In genomic region chr3:107431048-107431297, GRCh38 we compare ENCODE assay signal across 8 cellular contexts. TPM values are rescaled to one million over a fixed set of nuclear protein-coding genes. Genes with fewer than 3 reads are reported as not detected.
DNase-seq lines count a peak whose midpoint lies in the region; FAIRE-seq and TF ChIP-seq lines count a peak whose summit lies in the region.

No MANE protein-coding gene starts in this region.

- H4K91ac ChIP-seq in H9 (ENCODE audit: insufficient read length, low read depth, low read length), result no peak overlapping the region

- H3K4me3 Mint-ChIP-seq in H9 (peak overlapping the region; percentile 82 to 89), brain (peak overlapping the region; percentile 75 to 96 (median 80))

- intact Hi-C loops in kidney (cut with DNase I), result no loop called here

- H3K18ac ChIP-seq in H9 (ENCODE audit: insufficient read length, low read depth, low read length), result peak overlapping the region; percentile 66

- no peak for TF ChIP-seq CTCF in GM12864 (IDR thresholded peaks at IDR 0.05; ENCODE audit: low read depth, low read length, missing control alignments)
- no peak for TF ChIP-seq CTCF in H9 (conservative IDR thresholded peaks at IDR 0.05)
- no peak for TF ChIP-seq CTCF in brain (conservative IDR thresholded peaks at IDR 0.05)
- no peak for TF ChIP-seq CTCF in kidney (IDR thresholded peaks at IDR 0.05; ENCODE audit: borderline replicate concordance, extremely low read depth, insufficient read depth)

- no peak overlapping the region for H2AFZ ChIP-seq in H9 (ENCODE audit: low read length)

- H3T11ph ChIP-seq in H9 (ENCODE audit: low read length), result no peak overlapping the region

- H3K9me3 Mint-ChIP-seq in H9 (no peaks in the 10 kb centered on the region), brain (peaks cover 0 to 5% (median 0%) of the 10 kb centered on the region in 5 experiments)

- H3K36me3 Mint-ChIP-seq in H9 (ENCODE audit: insufficient read depth in 1 of 3, low read depth in 3 of 3), result no peaks in the 10 kb centered on the region
- H3K36me3 Mint-ChIP-seq in brain, result no peaks in the 10 kb centered on the region

- H3K4me3 ChIP-seq in GM12864 (ENCODE audit: low read depth, low read length), result peak overlapping the region; percentile 68
- H3K4me3 ChIP-seq in kidney (ENCODE audit: low read length in 2 of 2), result peak overlapping the region; percentile 56 to 79

- no peak overlapping the region for H3K23ac ChIP-seq in H9 (ENCODE audit: insufficient read length, low read depth, low read length)

- no peak overlapping the region for H2BK12ac ChIP-seq in H9 (ENCODE audit: insufficient read length, low read depth, low read length)

- H3K4me1 Mint-ChIP-seq in H9, result peaks cover 15 to 16% of the 10 kb centered on the region in 2 experiments
- peaks cover 36% of the 10 kb centered on the region for H3K4me1 Mint-ChIP-seq in brain

- peak overlapping the region; percentile 98 for H3K4me2 ChIP-seq in H9 (ENCODE audit: insufficient read depth, insufficient read length, low read length)

- H3K14ac ChIP-seq in H9 (ENCODE audit: insufficient read depth, low read length), result peak overlapping the region; percentile 49

- H3K36me3 ChIP-seq in kidney (ENCODE audit: control insufficient read depth in 1 of 2, insufficient read depth in 2 of 2, low read length in 2 of 2), result no peaks in the 10 kb centered on the region

- H3K9me3 ChIP-seq in H9 (ENCODE audit: control insufficient read depth, low read depth, low read length) (no peaks in the 10 kb centered on the region), kidney (ENCODE audit: control insufficient read depth in 1 of 2, low read length in 2 of 2) (no peaks in the 10 kb centered on the region)

- H3K27ac ChIP-seq in H9 (ENCODE audit: insufficient read length, low read depth, low read length), result no peak overlapping the region
- H3K27ac ChIP-seq in kidney (ENCODE audit: low read depth in 2 of 2, low read length in 2 of 2), result peak overlapping the region; percentile 78 to 97

- DNase-seq in GM12864 (ENCODE audit: low read depth) (no peak), H9 (no peak), NCI-H69 (lab: John Stamatoyannopoulos, UW) (peak; percentile 25), kidney (no peak), NCI-H446 (lab: John Stamatoyannopoulos, UW) (no peak), NCI-H128 (lab: John Stamatoyannopoulos, UW; ENCODE audit: unreplicated experiment) (no peak)
- peak; percentile 25 to 34 for DNase-seq in stimulated activated CD4-positive, alpha-beta T cell treated with anti-CD3 and anti-CD28 coated beads, Interleukin-2, amount 100 ng/mL, for 48 hours

- H3K27me3 ChIP-seq in H9 (ENCODE audit: insufficient read depth, low read length), result peaks cover 8% of the 10 kb centered on the region; the same call in 1 of the 2 replicates

- H3K56ac ChIP-seq in H9 (ENCODE audit: insufficient read length, low read depth, low read length), result no peak overlapping the region

- H3K27me3 Mint-ChIP-seq in H9 (ENCODE audit: low read depth), result peaks cover 36% of the 10 kb centered on the region
- H3K27me3 Mint-ChIP-seq in brain, result peaks cover 17% of the 10 kb centered on the region

- H2BK5ac ChIP-seq in H9 (ENCODE audit: insufficient read length, low read length), result no peak overlapping the region

- H3K9ac ChIP-seq in H9 (ENCODE audit: extremely low read depth, insufficient read length, low read length) (peak overlapping the region; percentile 9), kidney (ENCODE audit: low read length in 2 of 2) (peak overlapping the region; percentile 11 to 77)

- peaks cover 19% of the 10 kb centered on the region for H3K23me2 ChIP-seq in H9 (ENCODE audit: insufficient read length, low read depth, low read length, poor library complexity, severe bottlenecking)

- H3K4ac ChIP-seq in H9 (ENCODE audit: low read depth, low read length), result no peak overlapping the region

- H4K20me1 ChIP-seq in H9 (ENCODE audit: control insufficient read depth, insufficient read depth, insufficient read length), result no peaks in the 10 kb centered on the region

- no peak overlapping the region for H2AK5ac ChIP-seq in H9 (ENCODE audit: insufficient read length, low read length)

- H4K8ac ChIP-seq in H9 (replicated peaks; ENCODE audit: insufficient read length, low read depth, low read length), result no peak overlapping the region

- no peak overlapping the region for H2BK120ac ChIP-seq in H9 (ENCODE audit: low read depth, low read length, poor library complexity, severe bottlenecking)

- FAIRE-seq in kidney (lab: Jason Lieb, UNC), result no peak

- no peaks in the 10 kb centered on the region for H3K4me1 ChIP-seq in H9 (ENCODE audit: insufficient read depth, low read length)
- H3K4me1 ChIP-seq in kidney (ENCODE audit: control insufficient read depth in 1 of 2, insufficient read depth in 1 of 2, low read depth in 1 of 2, low read length in 2 of 2), result peaks cover 3 to 10% of the 10 kb centered on the region in 2 donors

- no peaks in the 10 kb centered on the region for H3K79me2 ChIP-seq in H9 (ENCODE audit: insufficient read depth, low read length)

- H2BK15ac ChIP-seq in H9 (ENCODE audit: low read depth, low read length), result no peak overlapping the region

- no peak overlapping the region for H4K5ac ChIP-seq in H9 (ENCODE audit: insufficient read length, low read depth, low read length)

- WGBS in H9 (ENCODE audit: extremely low coverage, insufficient read length, low lambda C conversion rate), result no CpG with 5 or more reads among the region's 17 CpGs

- no peak overlapping the region for H2BK20ac ChIP-seq in H9 (ENCODE audit: low read depth, low read length, poor library complexity, severe bottlenecking)

- H3K79me1 ChIP-seq in H9 (ENCODE audit: insufficient read depth, low read depth, low read length, poor library complexity, severe bottlenecking), result no peaks in the 10 kb centered on the region

- no peak overlapping the region for H3K27ac Mint-ChIP-seq in H9
- H3K27ac Mint-ChIP-seq in brain, result peak overlapping the region in 4 of 5 experiments; percentile 32 to 88 (median 82)

RNA-seq across cellular contexts. Expression of gene CCDC54, which starts 53.7 kb away (rescaled TPM):
- total RNA-seq in H9 (2021) (not detected in 2 replicates), kidney (not detected)
- polyA plus RNA-seq in brain (ENCODE audit: insufficient read depth, low read depth, low replicate concordance) (not detected), kidney (ENCODE audit: insufficient read depth, low read depth, low replicate concordance) (not detected)

Comparison
In these comparisons a context has a peak if more than half of its experiments do, and no peak if none do; other contexts are left out.
1. DNase-seq: peak in NCI-H69 (single experiment) and stimulated activated CD4-positive, alpha-beta T cell treated with anti-CD3 and anti-CD28 coated beads, Interleukin-2, amount 100 ng/mL, for 48 hours (2 of 2); none in GM12864 (single experiment), H9 (single experiment), kidney (single experiment), NCI-H446 (0 of 2) and NCI-H128 (single experiment).
2. H3K27ac Mint-ChIP-seq: peak in brain (4 of 5); none in H9 (0 of 3).